24 cellular contexts compared by ENCODE assay signal in genomic region chr7:20007510-20007909, GRCh38.
A peak's percentile ranks its signal among the peaks of the same experiment; 100 is the strongest.
DNase-seq lines count a peak whose midpoint lies in the region; ATAC-seq, FAIRE-seq and TF ChIP-seq lines count a peak whose summit lies in the region.
"Had no signal": no experiment of that assay in that cellular context is flagged by ENCODE, and none has a peak within 500 bp of the region (broad histone marks: within the 10 kb centered on the region; RNA-seq: fewer than 3 reads in every experiment).

No MANE protein-coding gene starts in this region.

- no peak for ATAC-seq in activated naive CD8-positive, alpha-beta T cell treated with anti-CD3 and anti-CD28 coated beads, Interleukin-2, amount 50 U/mL, for 24 hours
- ATAC-seq in HG03045 (IDR thresholded peaks at IDR 0.05; ENCODE audit: unreplicated experiment) = no peak
- ATAC-seq: CD8-positive, alpha-beta T cell; HCT116 had no signal

- no peak overlapping the region for H3K4me3 Mint-ChIP-seq in activated naive CD8-positive, alpha-beta T cell treated with anti-CD3 and anti-CD28 coated beads, Interleukin-2, amount 50 U/mL, for 24 hours
- H3K4me3 Mint-ChIP-seq: B cell; CD4-positive, CD25-positive, alpha-beta regulatory T cell; CD8-positive, alpha-beta T cell; H9 had no signal

- H3K27ac Mint-ChIP-seq in activated naive CD8-positive, alpha-beta T cell treated with anti-CD3 and anti-CD28 coated beads, Interleukin-2, amount 50 U/mL, for 24 hours = no peak overlapping the region
- H3K27ac Mint-ChIP-seq: B cell; CD4-positive, CD25-positive, alpha-beta regulatory T cell; CD8-positive, alpha-beta T cell had no signal

- no peaks in the 10 kb centered on the region for H3K27me3 Mint-ChIP-seq in activated naive CD8-positive, alpha-beta T cell treated with anti-CD3 and anti-CD28 coated beads, Interleukin-2, amount 50 U/mL, for 24 hours
- H3K27me3 Mint-ChIP-seq: B cell; CD4-positive, CD25-positive, alpha-beta regulatory T cell had no signal

- no peaks in the 10 kb centered on the region for H3K4me1 Mint-ChIP-seq in activated naive CD8-positive, alpha-beta T cell treated with anti-CD3 and anti-CD28 coated beads, Interleukin-2, amount 50 U/mL, for 24 hours
- H3K4me1 Mint-ChIP-seq: B cell; CD4-positive, CD25-positive, alpha-beta regulatory T cell had no signal

- H3K27ac ChIP-seq in VCaP = 0 out of 2 replicates have a peak overlapping the region, but pooled peaks have one; percentile 5
- no peak overlapping the region for H3K27ac ChIP-seq in caudate nucleus (ENCODE audit: low read depth, low read length)
- H3K27ac ChIP-seq: 22Rv1, BLaER1, C4-2B, GM23248 had no signal

- FAIRE-seq in GM19239 (lab: Jason Lieb, UNC) = peak; percentile 58
- FAIRE-seq: A204.1, G401.6, GM12892, H1 had no signal

- H3K9me3 Mint-ChIP-seq in activated naive CD8-positive, alpha-beta T cell treated with anti-CD3 and anti-CD28 coated beads, Interleukin-2, amount 50 U/mL, for 24 hours = no peaks in the 10 kb centered on the region
- H3K9me3 Mint-ChIP-seq: H9 had no signal

- H3K4me3 ChIP-seq in LNCaP clone FGC (ENCODE audit: low read depth, low read length) = no peak overlapping the region
- H3K4me3 ChIP-seq: BLaER1, GM23248 had no signal

- H3K36me3 Mint-ChIP-seq in activated naive CD8-positive, alpha-beta T cell treated with anti-CD3 and anti-CD28 coated beads, Interleukin-2, amount 50 U/mL, for 24 hours (ENCODE audit: low read depth) = no peaks in the 10 kb centered on the region
- H3K36me3 Mint-ChIP-seq: CD4-positive, CD25-positive, alpha-beta regulatory T cell; CD8-positive, alpha-beta T cell had no signal

- no peak for DNase-seq in GM19239 (ENCODE audit: insufficient read length, low spot score)
- DNase-seq in LNCaP clone FGC (ENCODE audit: low read depth) = peak; percentile 41
- DNase-seq in fibroblast of gingiva (ENCODE audit: low read depth) = peak; percentile 26
- DNase-seq in activated naive CD8-positive, alpha-beta T cell treated with anti-CD3 and anti-CD28 coated beads, Interleukin-2, amount 50 U/mL, for 24 hours = no peak
- no peak for DNase-seq in T1000 (lab: John Stamatoyannopoulos, UW)
- no peak for DNase-seq in caudate nucleus (lab: John Stamatoyannopoulos, UW)
- DNase-seq: Caco-2; CD4-positive, CD25-positive, alpha-beta regulatory T cell; CD8-positive, alpha-beta T cell; DMS153; DND-41; GM23248; H9 had no signal

- no peak for TF ChIP-seq CTCF in LNCaP clone FGC (IDR thresholded peaks at IDR 0.05; ENCODE audit: control insufficient read depth, extremely low read depth, insufficient read depth)
- TF ChIP-seq CTCF in VCaP (conservative IDR thresholded peaks at IDR 0.05) = no peak

Comparison
In these comparisons a context has a peak if more than half of its experiments do, and no peak if none do; other contexts are left out.
1. DNase-seq: peak in LNCaP clone FGC (single experiment) and fibroblast of gingiva (single experiment); none in GM19239 (single experiment), activated naive CD8-positive, alpha-beta T cell treated with anti-CD3 and anti-CD28 coated beads, Interleukin-2, amount 50 U/mL, for 24 hours (single experiment), T1000 (single experiment) and caudate nucleus (0 of 61).